Comparison of ENCODE assay signal across 8 cellular contexts in the genomic region with DNA sequence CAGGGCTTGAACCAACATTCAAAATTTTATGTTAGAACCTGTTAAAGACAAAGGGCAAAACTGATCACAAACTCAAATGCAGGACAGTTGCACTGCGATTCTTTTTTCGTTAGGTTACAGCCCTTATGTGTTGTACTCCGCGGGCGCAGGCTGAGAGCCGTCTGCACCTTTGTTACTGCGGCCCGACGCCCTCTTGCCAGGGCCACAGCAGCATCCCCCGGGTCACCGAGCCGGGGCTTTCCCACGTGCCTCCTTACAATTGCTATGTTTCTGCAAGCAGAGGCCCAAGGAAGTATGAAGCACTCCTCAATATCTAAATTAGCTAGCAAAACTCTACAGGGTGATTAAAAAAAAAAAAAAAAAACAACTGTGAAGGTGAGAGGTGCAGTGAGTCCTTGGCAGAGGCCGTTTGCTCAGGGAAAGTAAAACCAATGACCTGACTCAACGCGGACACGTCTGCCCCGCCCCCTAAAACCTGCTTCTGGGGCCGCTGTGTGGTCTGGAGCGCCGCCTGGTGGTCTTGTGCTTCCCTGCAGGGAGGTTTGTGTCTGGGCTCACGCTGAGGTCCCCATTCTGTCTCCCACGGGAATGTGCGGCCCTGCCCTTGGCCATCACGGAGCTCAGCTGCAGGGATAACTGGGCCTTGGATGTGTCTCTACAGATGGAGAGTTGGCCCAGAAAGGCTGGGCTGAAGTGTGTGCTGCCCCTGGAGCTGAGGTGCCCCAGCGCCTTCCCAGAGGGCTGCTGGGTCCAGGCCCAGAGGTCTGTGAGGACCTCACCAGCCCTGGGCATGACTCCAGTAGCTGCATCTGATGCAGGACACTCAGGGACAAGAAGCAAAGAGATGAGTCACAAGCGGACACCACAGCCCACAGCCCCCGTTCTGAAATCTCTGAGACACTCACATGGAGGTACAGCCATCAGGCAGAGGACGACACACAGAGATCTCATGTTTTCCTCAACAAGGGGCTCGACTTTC.
A peak's percentile ranks its signal among the peaks of the same experiment; 100 is the strongest.
DNase-seq lines count a peak whose midpoint lies in the region; ATAC-seq and TF ChIP-seq lines count a peak whose summit lies in the region.

No MANE protein-coding gene starts in this region.

- peaks cover 85% of the 10 kb centered on the region for H3K27me3 Mint-ChIP-seq in central memory CD8-positive, alpha-beta T cell

- H3K9me3 Mint-ChIP-seq in central memory CD8-positive, alpha-beta T cell: no peaks in the 10 kb centered on the region

- TF ChIP-seq CTCF in GM13976 (IDR thresholded peaks at IDR 0.05; ENCODE audit: borderline replicate concordance, control extremely low read depth, extremely low read depth, insufficient read depth, missing control alignments) (peak; percentile 74), WERI-Rb-1 (IDR thresholded peaks at IDR 0.05; ENCODE audit: low read depth, low read length) (peak; percentile 92)

- no peaks in the 10 kb centered on the region for H3K36me3 ChIP-seq in WERI-Rb-1

- H3K36me3 Mint-ChIP-seq in central memory CD8-positive, alpha-beta T cell (ENCODE audit: insufficient read depth): peaks cover 1% of the 10 kb centered on the region

- no peak overlapping the region for H3K27ac ChIP-seq in WERI-Rb-1

- peaks cover 8% of the 10 kb centered on the region for H3K9me3 ChIP-seq in WERI-Rb-1 (ENCODE audit: severe bottlenecking)

- peaks cover 55% of the 10 kb centered on the region for H3K27me3 ChIP-seq in WERI-Rb-1 (ENCODE audit: insufficient read depth, low read depth, severe bottlenecking)

- intact Hi-C loops in sciatic nerve (cut with DNase I): no loop called here

- peaks cover 20% of the 10 kb centered on the region for H3K4me1 Mint-ChIP-seq in central memory CD8-positive, alpha-beta T cell

- DNase-seq in GM13976 (ENCODE audit: low spot score) (peak; percentile 76), NCI-H146 treated with DMSO at 0.1 percent for 48 hours (lab: John Stamatoyannopoulos, UW; ENCODE audit: unreplicated experiment) (peak; percentile 31), WERI-Rb-1 (peak; percentile 63), sciatic nerve (ENCODE audit: low spot score) (no peak), retina (no peak)
- peak; percentile 52 to 68 for DNase-seq in central memory CD8-positive, alpha-beta T cell (ENCODE audit: low spot score in 2 of 2)

- H3K4me3 Mint-ChIP-seq in central memory CD8-positive, alpha-beta T cell: no peak overlapping the region

- in situ Hi-C loops in GM13976 (cut with MboI; ENCODE audit: low sequenced_read_pairs, unreplicated experiment): loop anchor here (10.0 kb wide), 1 partner anchor 270 kb away; no protein-coding TSS in a partner anchor

- no peak overlapping the region for H3K4me3 ChIP-seq in WERI-Rb-1 (ENCODE audit: low read depth, low read length)

- no peak overlapping the region for H3K27ac Mint-ChIP-seq in central memory CD8-positive, alpha-beta T cell (ENCODE audit: low read depth)

- ATAC-seq in central memory CD8-positive, alpha-beta T cell (replicated peaks; ENCODE audit: extremely low read depth, poor library complexity, severe bottlenecking): peak; percentile 35
- ATAC-seq in sciatic nerve (peak; percentile 51), HG02623 (IDR thresholded peaks at IDR 0.05; ENCODE audit: unreplicated experiment) (no peak), GM21360 (IDR thresholded peaks at IDR 0.05; ENCODE audit: unreplicated experiment) (no peak)

Comparison
In these comparisons a context has a peak if more than half of its experiments do, and no peak if none do; other contexts are left out.
1. DNase-seq: peak in GM13976 (single experiment), NCI-H146 treated with DMSO at 0.1 percent for 48 hours (single experiment), WERI-Rb-1 (single experiment) and central memory CD8-positive, alpha-beta T cell (2 of 2); none in sciatic nerve (single experiment) and retina (single experiment).
2. ATAC-seq: peak in central memory CD8-positive, alpha-beta T cell (single experiment) and sciatic nerve (single experiment); none in HG02623 (single experiment) and GM21360 (single experiment).